8 cellular contexts compared by ENCODE assay signal in the genomic region with DNA sequence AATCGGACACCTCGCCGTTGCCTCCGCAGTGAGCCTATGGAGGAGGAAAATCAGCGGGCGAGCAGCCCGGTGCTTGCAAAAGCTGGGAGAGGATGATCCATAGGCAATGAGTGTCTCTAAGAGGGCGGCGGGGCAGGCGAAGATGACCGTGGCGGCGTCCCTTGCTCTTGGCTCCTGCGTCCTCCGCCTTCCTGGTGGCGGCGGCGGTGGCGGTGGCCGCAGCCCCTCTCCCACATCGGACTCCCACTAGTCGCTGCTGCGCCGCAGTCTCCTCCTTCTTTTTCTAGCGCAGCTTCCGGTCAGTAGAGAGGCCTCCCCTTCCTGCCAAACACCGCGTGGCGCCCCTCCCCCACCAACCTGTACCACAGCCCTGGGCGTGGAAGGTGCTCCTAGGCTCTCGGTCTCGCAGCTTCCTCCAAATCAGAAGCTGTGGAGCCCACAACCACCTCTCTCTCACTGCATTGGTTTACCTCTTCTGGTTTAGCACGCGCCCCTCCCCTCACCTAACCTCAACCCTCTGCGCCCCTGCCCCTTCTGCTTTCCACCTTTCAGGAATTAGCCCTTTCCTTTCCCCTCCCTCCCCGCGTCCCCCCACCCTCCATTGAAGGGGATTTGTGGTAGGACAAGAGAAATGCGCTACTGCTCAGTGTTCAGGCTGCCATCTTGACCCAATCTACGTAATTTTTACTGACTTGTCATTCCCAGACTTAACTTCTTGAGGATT. TPM values are rescaled to one million over a fixed set of nuclear protein-coding genes. Genes with fewer than 3 reads are reported as not detected.
DNase-seq lines count a peak whose midpoint lies in the region; ATAC-seq and TF ChIP-seq lines count a peak whose summit lies in the region.

SPIN3 (minus strand) TSS at position 271 of the 724 bp plus-strand sequence. CDS start 594 bp downstream, outside the sequence.

- H3K27ac Mint-ChIP-seq in activated CD4-positive, alpha-beta T cell treated with anti-CD3 and anti-CD28 coated beads, Interleukin-2, amount 10 ng/mL, durations not matched to agents 7 days and 5 days: peak within 1 kb of the TSS; percentile 91

- CTCF ChIA-PET in activated CD4-positive, alpha-beta T cell treated with anti-CD3 and anti-CD28 coated beads, Interleukin-2, amount 10 ng/mL, durations not matched to agents 7 days and 5 days (lab: Charles Lee): interaction anchor here (1.1 to 1.7 kb wide), 2 partner anchors 9 to 202 kb away, joined by 3 to 4 read pairs; no protein-coding TSS in a partner anchor

- H3K4me1 Mint-ChIP-seq in activated CD4-positive, alpha-beta T cell treated with anti-CD3 and anti-CD28 coated beads, Interleukin-2, amount 10 ng/mL, durations not matched to agents 7 days and 5 days: peaks cover 40% of the 10 kb centered on the region

- peak; percentile 71 for TF ChIP-seq POLR2A in GM18526 (IDR thresholded peaks at IDR 0.05; ENCODE audit: extremely low read depth, insufficient read length)

- ATAC-seq in HG02973 (IDR thresholded peaks at IDR 0.05; ENCODE audit: unreplicated experiment): peak; percentile 99
- ATAC-seq in left lobe of liver: peak; percentile 98

- no peaks in the 10 kb centered on the region for H3K27me3 Mint-ChIP-seq in activated CD4-positive, alpha-beta T cell treated with anti-CD3 and anti-CD28 coated beads, Interleukin-2, amount 10 ng/mL, durations not matched to agents 7 days and 5 days

- no peaks in the 10 kb centered on the region for H3K9me3 Mint-ChIP-seq in activated CD4-positive, alpha-beta T cell treated with anti-CD3 and anti-CD28 coated beads, Interleukin-2, amount 10 ng/mL, durations not matched to agents 7 days and 5 days

- H3K4me3 Mint-ChIP-seq in activated CD4-positive, alpha-beta T cell treated with anti-CD3 and anti-CD28 coated beads, Interleukin-2, amount 10 ng/mL, durations not matched to agents 7 days and 5 days: peak within 1 kb of the TSS; percentile 79

- H3K36me3 Mint-ChIP-seq in activated CD4-positive, alpha-beta T cell treated with anti-CD3 and anti-CD28 coated beads, Interleukin-2, amount 10 ng/mL, durations not matched to agents 7 days and 5 days (ENCODE audit: low read depth): peaks cover 25% of the 10 kb centered on the region

- POLR2A ChIA-PET in activated CD4-positive, alpha-beta T cell treated with anti-CD3 and anti-CD28 coated beads, Interleukin-2, amount 10 ng/mL, durations not matched to agents 7 days and 5 days (lab: Charles Lee): no interaction called here

- DNase-seq in NCI-H226 (peak; percentile 70), dermis blood vessel endothelial cell (peak; percentile 71), left lobe of liver (ENCODE audit: low spot score) (peak; percentile 88), Kasumi-1 (lab: John Stamatoyannopoulos, UW) (no peak)
- peak; percentile 69 for DNase-seq in activated CD4-positive, alpha-beta T cell treated with anti-CD3 and anti-CD28 coated beads, Interleukin-2, amount 10 ng/mL, durations not matched to agents 7 days and 5 days
- DNase-seq in stimulated activated CD4-positive, alpha-beta T cell treated with anti-CD3 and anti-CD28 coated beads, Interleukin-1b, Interleukin-23, amount 100 ng/mL, for 24 hours (ENCODE audit: low read depth in 4 of 4, low spot score in 1 of 4): peak; percentile 23 to 60 (median 42)

RNA-seq across cellular contexts. Expression of gene SPIN3, which starts in this region (rescaled TPM):
- 10 to 100 TPM in 1 of 2 experiments, 1 to 10 TPM in 1; 9.9 to 10.1 TPM for total RNA-seq in activated CD4-positive, alpha-beta T cell treated with anti-CD3 and anti-CD28 coated beads, Interleukin-2, amount 10 ng/mL, durations not matched to agents 7 days and 5 days
- total RNA-seq in dermis blood vessel endothelial cell: 4.2 and 5.8 TPM in 2 replicates
- 7.3 TPM for total RNA-seq in left lobe of liver

Comparison
In these comparisons a context has a peak if more than half of its experiments do, and no peak if none do; other contexts are left out.
1. DNase-seq: peak in NCI-H226 (single experiment), activated CD4-positive, alpha-beta T cell treated with anti-CD3 and anti-CD28 coated beads, Interleukin-2, amount 10 ng/mL, durations not matched to agents 7 days and 5 days (single experiment), dermis blood vessel endothelial cell (single experiment), left lobe of liver (single experiment) and stimulated activated CD4-positive, alpha-beta T cell treated with anti-CD3 and anti-CD28 coated beads, Interleukin-1b, Interleukin-23, amount 100 ng/mL, for 24 hours (4 of 4); none in Kasumi-1 (0 of 2).